In genomic region chr1:234528073-234528865, GRCh38 we compare ENCODE assay signal across 13 cellular contexts. TPM values are rescaled to one million over a fixed set of nuclear protein-coding genes. Genes with fewer than 3 reads are reported as not detected.
DNase-seq lines count a peak whose midpoint lies in the region; ATAC-seq and TF ChIP-seq lines count a peak whose summit lies in the region.
"Had no signal": no experiment of that assay in that cellular context is flagged by ENCODE, and none has a peak within 500 bp of the region (broad histone marks: within the 10 kb centered on the region; RNA-seq: fewer than 3 reads in every experiment).

No MANE protein-coding gene starts in this region.

- POLR2A ChIA-PET in OCI-LY7 (lab: Charles Lee), result interaction anchor here (0.6 to 3.3 kb wide), 11 partner anchors 8 to 483 kb away, joined by 3 to 17 read pairs (median 4); no protein-coding TSS in a partner anchor
- POLR2A ChIA-PET in PC-3 (lab: Charles Lee; ENCODE audit: unreplicated experiment), result no interaction called here

- WGBS in esophagus squamous epithelium, 2 donors, result 74 to 82% methylated on average over 9 to 14 of the region's 14 CpGs

- H3K79me2 ChIP-seq in OCI-LY7 (ENCODE audit: insufficient read depth, low read depth, low read length), result no peaks in the 10 kb centered on the region
- no peaks in the 10 kb centered on the region for H3K79me2 ChIP-seq in PC-3 (ENCODE audit: low read length)

- no peaks in the 10 kb centered on the region for H3K9me3 Mint-ChIP-seq in activated naive CD4-positive, alpha-beta T cell treated with anti-CD3 and anti-CD28 coated beads, Interleukin-2, amount 10 ng/mL, durations not matched to agents 7 days and 5 days
- H3K9me3 Mint-ChIP-seq: effector memory CD8-positive, alpha-beta T cell had no signal

- no peak overlapping the region for H3K9ac ChIP-seq in PC-3 (ENCODE audit: low read length)

- no peak for TF ChIP-seq POLR2A in esophagus squamous epithelium (IDR thresholded peaks at IDR 0.05)

- ATAC-seq in HG02571 (IDR thresholded peaks at IDR 0.05; ENCODE audit: unreplicated experiment) (no peak), PC-3 (no peak)
- ATAC-seq: effector memory CD8-positive, alpha-beta T cell had no signal

- TF ChIP-seq CTCF in OCI-LY7 (conservative IDR thresholded peaks at IDR 0.05; ENCODE audit: low read length), result no peak
- TF ChIP-seq CTCF in esophagus squamous epithelium (IDR thresholded peaks at IDR 0.05), result no peak
- no peak for TF ChIP-seq CTCF in neutrophil (IDR thresholded peaks at IDR 0.05)
- no peak for TF ChIP-seq CTCF in PC-3 (conservative IDR thresholded peaks at IDR 0.05; ENCODE audit: low read depth, low read length)

- H4K20me1 ChIP-seq in OCI-LY7 (ENCODE audit: insufficient read depth, low read length) (no peaks in the 10 kb centered on the region), PC-3 (ENCODE audit: low read length) (no peaks in the 10 kb centered on the region)

- peaks cover 20% of the 10 kb centered on the region for H3K27me3 Mint-ChIP-seq in activated naive CD4-positive, alpha-beta T cell treated with anti-CD3 and anti-CD28 coated beads, Interleukin-2, amount 10 ng/mL, durations not matched to agents 7 days and 5 days

- no peak overlapping the region for H3K27ac Mint-ChIP-seq in activated naive CD4-positive, alpha-beta T cell treated with anti-CD3 and anti-CD28 coated beads, Interleukin-2, amount 10 ng/mL, durations not matched to agents 7 days and 5 days
- H3K27ac Mint-ChIP-seq: effector memory CD8-positive, alpha-beta T cell had no signal

- BruUV-seq in OCI-LY7 (replicated peaks; lab: Mats Ljungman, UMichigan) (no TSS peak), PC-3 (replicated peaks; lab: Mats Ljungman, UMichigan) (no TSS peak)

- H3K4me3 ChIP-seq in OCI-LY7 (ENCODE audit: low read depth, low read length, poor library complexity, severe bottlenecking) (no peak overlapping the region), esophagus squamous epithelium (no peak overlapping the region), neutrophil (ENCODE audit: low read depth in 1 of 2, low read length in 1 of 2) (no peak overlapping the region), PC-3 (ENCODE audit: low read length) (no peak overlapping the region)

- no peaks in the 10 kb centered on the region for H3K36me3 Mint-ChIP-seq in activated naive CD4-positive, alpha-beta T cell treated with anti-CD3 and anti-CD28 coated beads, Interleukin-2, amount 10 ng/mL, durations not matched to agents 7 days and 5 days

- H3K4me3 Mint-ChIP-seq in activated naive CD4-positive, alpha-beta T cell treated with anti-CD3 and anti-CD28 coated beads, Interleukin-2, amount 10 ng/mL, durations not matched to agents 7 days and 5 days, result no peak overlapping the region
- H3K4me3 Mint-ChIP-seq: effector memory CD8-positive, alpha-beta T cell had no signal

- DNase-seq in COLO829 (ENCODE audit: low spot score) (peak; percentile 94), OCI-LY7 (ENCODE audit: low spot score) (no peak), esophagus squamous epithelium (lab: John Stamatoyannopoulos, UW) (no peak), LoVo (ENCODE audit: low spot score) (no peak), PC-3 (no peak)
- DNase-seq in activated naive CD4-positive, alpha-beta T cell treated with anti-CD3 and anti-CD28 coated beads, Interleukin-2, amount 10 ng/mL, durations not matched to agents 7 days and 5 days, result no peak
- DNase-seq: activated CD8-positive, alpha-beta memory T cell treated with anti-CD3 and anti-CD28 coated beads, Interleukin-2, amount 50 U/mL, for 48 hours; amniotic stem cell; effector memory CD8-positive, alpha-beta T cell; NCI-H1105 treated with DMSO at 0.1 percent for 48 hours; stimulated activated naive CD4-positive, alpha-beta T cell treated with Interleukin-2 at 50 U/mL for 16 hours had no signal

- H3K9me3 ChIP-seq in OCI-LY7 (ENCODE audit: low read length), result no peaks in the 10 kb centered on the region
- no peaks in the 10 kb centered on the region for H3K9me3 ChIP-seq in esophagus squamous epithelium
- H3K9me3 ChIP-seq in neutrophil, result no peaks in the 10 kb centered on the region
- no peaks in the 10 kb centered on the region for H3K9me3 ChIP-seq in PC-3 (ENCODE audit: low read length)

- H3K4me1 Mint-ChIP-seq in activated naive CD4-positive, alpha-beta T cell treated with anti-CD3 and anti-CD28 coated beads, Interleukin-2, amount 10 ng/mL, durations not matched to agents 7 days and 5 days, result peaks cover 29% of the 10 kb centered on the region

- no peak overlapping the region for H3K27ac ChIP-seq in OCI-LY7 (ENCODE audit: low read depth, low read length, poor library complexity, severe bottlenecking)
- H3K27ac ChIP-seq in esophagus squamous epithelium, result peak overlapping the region in 3 of 4 donors; percentile 60 to 99 (median 98)
- peak overlapping the region; percentile 74 for H3K27ac ChIP-seq in neutrophil
- no peak overlapping the region for H3K27ac ChIP-seq in PC-3 (ENCODE audit: low read length)

- no peaks in the 10 kb centered on the region for H3K9me2 ChIP-seq in OCI-LY7 (ENCODE audit: insufficient read depth, low read length)
- no peaks in the 10 kb centered on the region for H3K9me2 ChIP-seq in PC-3 (replicated peaks; ENCODE audit: low read length)

- intact Hi-C loops in OCI-LY7 (cut with micrococcal nuclease; ENCODE audit: unreplicated experiment) (no loop called here), esophagus squamous epithelium (cut with DNase I) (no loop called here), PC-3 (cut with micrococcal nuclease) (no loop called here)

- H3F3A ChIP-seq in PC-3 (ENCODE audit: low read length, unreplicated experiment), result no peaks in the 10 kb centered on the region

- no peak overlapping the region for H3K4me2 ChIP-seq in OCI-LY7 (ENCODE audit: low read length)
- H3K4me2 ChIP-seq in PC-3 (ENCODE audit: low read length), result no peak overlapping the region

- H3K27me3 ChIP-seq in esophagus squamous epithelium (no peaks in the 10 kb centered on the region), neutrophil (no peaks in the 10 kb centered on the region), PC-3 (ENCODE audit: low read length) (no peaks in the 10 kb centered on the region)

- H3K4me1 ChIP-seq in OCI-LY7 (ENCODE audit: insufficient read depth, low read length, poor library complexity, severe bottlenecking) (peaks cover 44% of the 10 kb centered on the region), esophagus squamous epithelium (peaks cover 40 to 70% (median 52%) of the 10 kb centered on the region in 3 donors), neutrophil (ENCODE audit: control insufficient read depth in 1 of 2, insufficient read depth in 1 of 2, low read depth in 1 of 2, low read length in 1 of 2) (peaks cover 96 to 98% of the 10 kb centered on the region in 2 experiments), PC-3 (ENCODE audit: insufficient read depth, low read length) (peaks cover 23% of the 10 kb centered on the region)

- CTCF ChIA-PET in OCI-LY7 (lab: Charles Lee; ENCODE audit: unreplicated experiment) (interaction anchor here (0.6 kb wide), 1 partner anchor 10 kb away, joined by 3 read pairs; no protein-coding TSS in a partner anchor), PC-3 (lab: Charles Lee) (no interaction called here)
- CTCF ChIA-PET in activated naive CD4-positive, alpha-beta T cell treated with anti-CD3 and anti-CD28 coated beads, Interleukin-2, amount 10 ng/mL, durations not matched to agents 7 days and 5 days (lab: Charles Lee), result interaction anchor here (0.8 kb wide), 1 partner anchor 22 kb away, joined by 3 read pairs; no protein-coding TSS in a partner anchor

- H3K36me3 ChIP-seq in OCI-LY7 (ENCODE audit: insufficient read depth, low read length) (no peaks in the 10 kb centered on the region), esophagus squamous epithelium (no peaks in the 10 kb centered on the region), neutrophil (no peaks in the 10 kb centered on the region), PC-3 (ENCODE audit: low read depth, low read length) (no peaks in the 10 kb centered on the region)

- H2AFZ ChIP-seq in OCI-LY7 (ENCODE audit: low read length), result peak overlapping the region; percentile 23; the same call in 1 of the 2 replicates
- H2AFZ ChIP-seq in PC-3 (ENCODE audit: low read length), result no peak overlapping the region

RNA-seq across cellular contexts. Expression of gene TARBP1, which starts 49.3 kb away (rescaled TPM):
- total RNA-seq in OCI-LY7 (2014; rRNA removed; shearing (Covaris generic)), result 30.0 and 30.5 TPM in 2 replicates
- total RNA-seq in OCI-LY7 (2022) (49.8 and 61.7 TPM in 2 replicates), esophagus squamous epithelium (10 to 100 TPM; 13.2 to 39.2 (median 27.6) TPM), PC-3 (2014; rRNA removed) (15.1 and 27.7 TPM in 2 replicates)

Comparison
In these comparisons a context has a peak if more than half of its experiments do, and no peak if none do; other contexts are left out.
1. H3K27ac ChIP-seq: peak in esophagus squamous epithelium (3 of 4) and neutrophil (single experiment); none in OCI-LY7 (single experiment) and PC-3 (single experiment).